Comparison of ENCODE assay signal across 1 cellular context in genomic region chr10:3239066-3239919, GRCh38.
TF ChIP-seq lines count a peak whose summit lies in the region.

No MANE protein-coding gene starts in this region.

TF ChIP-seq in K562, 482 proteins besides CTCF, POLR2A, EP300 and RAD21 (continued from another document):
- peak; percentile 88 for TF ChIP-seq DEAF1 (CRISPR knock-in tag; IDR thresholded peaks at IDR 0.05)
- TF ChIP-seq ARID4B (CRISPR knock-in tag; IDR thresholded peaks at IDR 0.05), result no peak
